In the genomic region with DNA sequence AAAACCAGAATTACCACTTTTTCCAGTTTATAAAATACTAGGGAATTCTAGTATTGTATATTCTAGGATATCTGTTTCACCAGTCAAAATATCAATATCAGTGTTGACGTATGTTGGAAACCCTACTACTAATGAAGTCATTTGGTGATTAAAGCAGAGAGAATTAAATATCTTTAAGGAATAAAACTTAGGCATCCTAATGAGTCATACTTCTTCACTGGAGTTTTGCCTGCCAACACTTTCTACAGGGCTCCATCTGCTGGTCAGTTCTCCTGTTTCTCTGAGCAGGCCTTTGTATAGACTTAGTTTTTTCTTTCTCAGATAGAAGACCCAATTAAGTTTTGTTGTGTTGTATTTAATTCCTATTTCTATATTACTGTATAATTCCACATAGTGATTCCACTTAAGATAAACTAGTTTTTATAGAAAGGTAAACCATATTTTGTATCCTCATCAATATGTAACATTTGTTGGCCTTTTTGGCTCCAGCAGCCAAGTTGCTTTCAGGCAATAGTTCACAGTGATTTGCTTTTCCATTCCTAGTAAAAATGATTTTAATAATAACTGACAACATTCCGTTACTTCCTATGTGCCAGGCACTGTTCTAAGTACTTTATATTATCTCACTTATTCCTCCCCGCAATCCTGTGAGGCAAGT, we compare ENCODE assay signal across 1 cellular context.
A peak's percentile ranks its signal among the peaks of the same experiment; 100 is the strongest.
TF ChIP-seq lines count a peak whose summit lies in the region.

No MANE protein-coding gene starts in this region.

TF ChIP-seq in HCT116, 20 proteins besides CTCF, POLR2A, EP300 and RAD21:
- TF ChIP-seq FOSL1 (IDR thresholded peaks at IDR 0.05; ENCODE audit: low read depth) (peak; percentile 56), CBX3 (IDR thresholded peaks at IDR 0.05; ENCODE audit: low read depth) (no peak), ATF3 (IDR thresholded peaks at IDR 0.05) (no peak), EGR1 (IDR thresholded peaks at IDR 0.05; ENCODE audit: low read depth) (no peak), JUND (IDR thresholded peaks at IDR 0.05) (peak; percentile 46; the same call in 1 of the 2 replicates), CEBPB (IDR thresholded peaks at IDR 0.05; ENCODE audit: low read depth) (no peak), ZNF274 (IDR thresholded peaks at IDR 0.05; ENCODE audit: low read depth, low read length) (no peak)
